5 cellular contexts compared by ENCODE assay signal in genomic region chr20:3158968-3159431, GRCh38. TPM values are rescaled to one million over a fixed set of nuclear protein-coding genes. Genes with fewer than 3 reads are reported as not detected.
DNase-seq lines count a peak whose midpoint lies in the region; ATAC-seq and TF ChIP-seq lines count a peak whose summit lies in the region.

No MANE protein-coding gene starts in this region.

- TF ChIP-seq CTCF in MCF 10A (IDR thresholded peaks at IDR 0.05; ENCODE audit: unreplicated experiment) = no peak
- TF ChIP-seq CTCF in neural crest cell (conservative IDR thresholded peaks at IDR 0.05) = no peak

- DNase-seq in LHCN-M2 (ENCODE audit: low read depth) (peak; percentile 22), MCF 10A (ENCODE audit: unreplicated experiment) (peak; percentile 13), neural crest cell (ENCODE audit: low read depth, low spot score) (no peak), SW480 (ENCODE audit: low spot score) (no peak)

- no peak for ATAC-seq in HG02798 (IDR thresholded peaks at IDR 0.05; ENCODE audit: poor library complexity, unreplicated experiment)

- H3K4me1 Mint-ChIP-seq in MCF 10A (ENCODE audit: insufficient read depth, unreplicated experiment) = peaks cover 19% of the 10 kb centered on the region
- H3K4me1 Mint-ChIP-seq in neural crest cell = peaks cover 28% of the 10 kb centered on the region

- CTCF ChIA-PET in MCF 10A (lab: Yijun Ruan, JAX) = interaction anchor here (0.6 to 1.0 kb wide), 3 partner anchors 30 to 157 kb away, joined by 3 to 4 read pairs (median 3); no protein-coding TSS in a partner anchor

- H3K27ac Mint-ChIP-seq in MCF 10A (ENCODE audit: low read depth, unreplicated experiment) = peak overlapping the region; percentile 99
- H3K27ac Mint-ChIP-seq in neural crest cell (ENCODE audit: unreplicated experiment) = peak overlapping the region; percentile 96

- no peaks in the 10 kb centered on the region for H3K9me3 Mint-ChIP-seq in MCF 10A (ENCODE audit: unreplicated experiment)
- H3K9me3 Mint-ChIP-seq in neural crest cell = no peaks in the 10 kb centered on the region

- BruUV-seq in MCF 10A (replicated peaks; lab: Mats Ljungman, UMichigan) = no TSS peak

- intact Hi-C loops in MCF 10A (cut with micrococcal nuclease) = no loop called here

- H3K4me3 Mint-ChIP-seq in MCF 10A (ENCODE audit: unreplicated experiment) (peak overlapping the region; percentile 92), neural crest cell (peak overlapping the region; percentile 96)

- POLR2A ChIA-PET in MCF 10A (lab: Yijun Ruan, JAX) = interaction anchor here (0.6 to 4.3 kb wide), 21 partner anchors 8 to 174 kb away, joined by 3 to 44 read pairs (median 8); partner anchors contain the start of genes ITPA, LZTS3, MRPS26 and SLC4A11

- H3K27me3 Mint-ChIP-seq in MCF 10A (ENCODE audit: insufficient read depth, unreplicated experiment) (no peaks in the 10 kb centered on the region), neural crest cell (ENCODE audit: low read depth) (no peaks in the 10 kb centered on the region)

- H3K36me3 Mint-ChIP-seq in MCF 10A (ENCODE audit: insufficient read depth, unreplicated experiment) (peaks cover 26% of the 10 kb centered on the region), neural crest cell (ENCODE audit: low read depth) (no peaks in the 10 kb centered on the region)

RNA-seq across cellular contexts. Expression of gene FASTKD5, which starts 0.7 kb away (rescaled TPM):
- total RNA-seq in LHCN-M2 (2014; rRNA removed) (22.9 and 24.7 TPM in 2 replicates), MCF 10A (2022) (15.0 and 18.2 TPM in 2 replicates), neural crest cell (17.1 and 18.8 TPM in 2 replicates)
- polyA plus RNA-seq in LHCN-M2 (2012) = 7.6 TPM

RNA-seq across cellular contexts. Expression of gene UBOX5, which starts 0.7 kb away (rescaled TPM):
- total RNA-seq in LHCN-M2 (2014; rRNA removed) (5.1 and 5.3 TPM in 2 replicates), MCF 10A (2022) (5.0 and 5.9 TPM in 2 replicates), neural crest cell (8.3 and 9.8 TPM in 2 replicates)
- polyA plus RNA-seq in LHCN-M2 (2012) = 4.1 TPM

RNA-seq across cellular contexts. Expression of gene LZTS3, which starts 14.3 kb away (rescaled TPM):
- 5.5 and 6.7 TPM in 2 replicates for total RNA-seq in LHCN-M2 (2014; rRNA removed)
- 3.9 TPM for polyA plus RNA-seq in LHCN-M2 (2012)
- total RNA-seq in MCF 10A (2022) = 5.3 and 8.5 TPM in 2 replicates
- 10.8 and 11.0 TPM in 2 replicates for total RNA-seq in neural crest cell

RNA-seq across cellular contexts. Expression of gene DDRGK1, which starts 45.5 kb away (rescaled TPM):
- total RNA-seq in LHCN-M2 (2014; rRNA removed) = 51.3 and 52.6 TPM in 2 replicates
- polyA plus RNA-seq in LHCN-M2 (2012) = 41.3 TPM
- total RNA-seq in MCF 10A (2022) = 116 and 136 TPM in 2 replicates
- 56.6 and 57.2 TPM in 2 replicates for total RNA-seq in neural crest cell

RNA-seq across cellular contexts. Expression of gene ITPA, which starts 50.3 kb away (rescaled TPM):
- total RNA-seq in LHCN-M2 (2014; rRNA removed) = 66.0 and 71.0 TPM in 2 replicates
- polyA plus RNA-seq in LHCN-M2 (2012) = 89.9 TPM
- 69.4 and 97.1 TPM in 2 replicates for total RNA-seq in MCF 10A (2022)
- 58.7 and 67.0 TPM in 2 replicates for total RNA-seq in neural crest cell

Comparison
In these comparisons a context has a peak if more than half of its experiments do, and no peak if none do; other contexts are left out.
1. DNase-seq: peak in LHCN-M2 (single experiment) and MCF 10A (single experiment); none in neural crest cell (single experiment) and SW480 (single experiment).